12 cellular contexts compared by ENCODE assay signal in genomic region chr3:112308151-112308911, GRCh38. TPM values are rescaled to one million over a fixed set of nuclear protein-coding genes. Genes with fewer than 3 reads are reported as not detected.
DNase-seq lines count a peak whose midpoint lies in the region; FAIRE-seq and TF ChIP-seq lines count a peak whose summit lies in the region.
"Had no signal": no experiment of that assay in that cellular context is flagged by ENCODE, and none has a peak within 500 bp of the region (broad histone marks: within the 10 kb centered on the region; RNA-seq: fewer than 3 reads in every experiment).

No MANE protein-coding gene starts in this region.

- 40 to 55% (median 51%) methylated on average over 7 of the region's 7 CpGs for WGBS in small intestine, 3 donors

- H3K9me3 Mint-ChIP-seq in activated T-helper 2 cell treated with anti-CD3 and anti-CD28 coated beads, Interferon-gamma antibody, Interleukin-2, Interleukin-4, amounts not matched to agents 10 μg/mL and 5 μg/mL and 100 μg/mL, durations not matched to agents 14 hours and 24 hours and 36 hours = no peaks in the 10 kb centered on the region
- no peaks in the 10 kb centered on the region for H3K9me3 Mint-ChIP-seq in activated CD4-positive, alpha-beta memory T cell treated with anti-CD3 and anti-CD28 coated beads for 36 hours

- no peaks in the 10 kb centered on the region for H3K36me3 Mint-ChIP-seq in activated T-helper 2 cell treated with anti-CD3 and anti-CD28 coated beads, Interferon-gamma antibody, Interleukin-2, Interleukin-4, amounts not matched to agents 10 μg/mL and 5 μg/mL and 100 μg/mL, durations not matched to agents 14 hours and 24 hours and 36 hours (ENCODE audit: low read depth)
- no peaks in the 10 kb centered on the region for H3K36me3 Mint-ChIP-seq in activated CD4-positive, alpha-beta memory T cell treated with anti-CD3 and anti-CD28 coated beads for 36 hours

- peaks cover 7% of the 10 kb centered on the region for H3K4me1 Mint-ChIP-seq in activated T-helper 2 cell treated with anti-CD3 and anti-CD28 coated beads, Interferon-gamma antibody, Interleukin-2, Interleukin-4, amounts not matched to agents 10 μg/mL and 5 μg/mL and 100 μg/mL, durations not matched to agents 14 hours and 24 hours and 36 hours (ENCODE audit: low read depth)
- H3K4me1 Mint-ChIP-seq in activated CD4-positive, alpha-beta memory T cell treated with anti-CD3 and anti-CD28 coated beads for 36 hours (ENCODE audit: low read depth) = no peaks in the 10 kb centered on the region

- no peak overlapping the region for H3K27ac Mint-ChIP-seq in activated T-helper 2 cell treated with anti-CD3 and anti-CD28 coated beads, Interferon-gamma antibody, Interleukin-2, Interleukin-4, amounts not matched to agents 10 μg/mL and 5 μg/mL and 100 μg/mL, durations not matched to agents 14 hours and 24 hours and 36 hours
- no peak overlapping the region for H3K27ac Mint-ChIP-seq in activated CD4-positive, alpha-beta memory T cell treated with anti-CD3 and anti-CD28 coated beads for 36 hours

- H3K27ac ChIP-seq in small intestine (ENCODE audit: low read depth in 1 of 2, low read length in 1 of 2) = no peak overlapping the region
- H3K27ac ChIP-seq in effector memory CD4-positive, alpha-beta T cell (ENCODE audit: insufficient read depth, low read length, poor library complexity, severe bottlenecking) = no peak overlapping the region
- H3K27ac ChIP-seq: transverse colon had no signal

- DNase-seq in NCI-H748 (lab: John Stamatoyannopoulos, UW; ENCODE audit: unreplicated experiment) = peak; percentile 57
- DNase-seq in NCI-H748 treated with DMSO at 0.1 percent for 48 hours (lab: John Stamatoyannopoulos, UW) = no peak
- DNase-seq in SK-MEL-5 (ENCODE audit: low read depth, low spot score) = peak; percentile 80
- DNase-seq in foreskin fibroblast = peak; percentile 24 to 52
- DNase-seq in small intestine = peak; percentile 24
- DNase-seq in effector memory CD4-positive, alpha-beta T cell = no peak
- DNase-seq in activated T-helper 2 cell treated with anti-CD3 and anti-CD28 coated beads, Interferon-gamma antibody, Interleukin-2, Interleukin-4, amounts not matched to agents 10 μg/mL and 5 μg/mL and 100 μg/mL, durations not matched to agents 14 hours and 24 hours and 36 hours (ENCODE audit: low spot score) = no peak
- no peak for DNase-seq in activated CD4-positive, alpha-beta memory T cell treated with anti-CD3 and anti-CD28 coated beads for 36 hours
- DNase-seq: activated effector memory CD4-positive, alpha-beta T cell treated with Interleukin-2 at 50 U/mL for 16 hours; transverse colon had no signal

- H3K9me3 ChIP-seq in small intestine (ENCODE audit: control insufficient read depth, low read depth) = no peaks in the 10 kb centered on the region
- no peaks in the 10 kb centered on the region for H3K9me3 ChIP-seq in effector memory CD4-positive, alpha-beta T cell (ENCODE audit: control insufficient read depth, low read length)
- H3K9me3 ChIP-seq: transverse colon had no signal

- H3K36me3 ChIP-seq in small intestine (ENCODE audit: control insufficient read depth in 2 of 2, insufficient read depth in 2 of 2, low read length in 2 of 2) = no peaks in the 10 kb centered on the region
- no peaks in the 10 kb centered on the region for H3K36me3 ChIP-seq in effector memory CD4-positive, alpha-beta T cell (ENCODE audit: control insufficient read depth, insufficient read depth, low read length)
- H3K36me3 ChIP-seq: transverse colon had no signal

- FAIRE-seq in small intestine (lab: Jason Lieb, UNC) = no peak
- FAIRE-seq: endothelial cell of umbilical vein had no signal

- no peaks in the 10 kb centered on the region for H3K27me3 ChIP-seq in small intestine (ENCODE audit: control insufficient read depth in 2 of 2, insufficient read depth in 2 of 2, low read length in 2 of 2)
- H3K27me3 ChIP-seq in effector memory CD4-positive, alpha-beta T cell (replicated peaks; ENCODE audit: control insufficient read depth, insufficient read depth, low read length, poor library complexity, severe bottlenecking) = no peaks in the 10 kb centered on the region
- H3K27me3 ChIP-seq: transverse colon had no signal

- in situ Hi-C loops in SK-MEL-5 (cut with HindIII; ENCODE audit: low pct_unique_long_range_greater_than_20kb, low sequenced_read_pairs) = no loop called here

- no peaks in the 10 kb centered on the region for H3K27me3 Mint-ChIP-seq in activated T-helper 2 cell treated with anti-CD3 and anti-CD28 coated beads, Interferon-gamma antibody, Interleukin-2, Interleukin-4, amounts not matched to agents 10 μg/mL and 5 μg/mL and 100 μg/mL, durations not matched to agents 14 hours and 24 hours and 36 hours (ENCODE audit: low read depth)
- H3K27me3 Mint-ChIP-seq in activated CD4-positive, alpha-beta memory T cell treated with anti-CD3 and anti-CD28 coated beads for 36 hours = no peaks in the 10 kb centered on the region

- POLR2A ChIA-PET in activated CD4-positive, alpha-beta memory T cell treated with anti-CD3 and anti-CD28 coated beads for 36 hours (lab: Charles Lee) = no interaction called here

- H3K4me1 ChIP-seq in small intestine (ENCODE audit: control insufficient read depth in 2 of 2, insufficient read depth in 1 of 2, low read depth in 1 of 2, low read length in 1 of 2) = peaks cover 0 to 2% of the 10 kb centered on the region in 2 donors
- H3K4me1 ChIP-seq in effector memory CD4-positive, alpha-beta T cell (ENCODE audit: control insufficient read depth, insufficient read depth, low read length, poor library complexity, severe bottlenecking) = peaks cover 8% of the 10 kb centered on the region

- CTCF ChIA-PET in activated CD4-positive, alpha-beta memory T cell treated with anti-CD3 and anti-CD28 coated beads for 36 hours (lab: Charles Lee) = interaction anchor here (1.4 to 2.8 kb wide), 2 partner anchors 15 to 212 kb away, joined by 3 to 11 read pairs; partner anchors contain the start of gene SLC9C1

- H3K4me3 Mint-ChIP-seq in activated T-helper 2 cell treated with anti-CD3 and anti-CD28 coated beads, Interferon-gamma antibody, Interleukin-2, Interleukin-4, amounts not matched to agents 10 μg/mL and 5 μg/mL and 100 μg/mL, durations not matched to agents 14 hours and 24 hours and 36 hours (ENCODE audit: low read depth) = no peak overlapping the region
- no peak overlapping the region for H3K4me3 Mint-ChIP-seq in activated CD4-positive, alpha-beta memory T cell treated with anti-CD3 and anti-CD28 coated beads for 36 hours

- H3K4me3 ChIP-seq in foreskin fibroblast (ENCODE audit: low read depth in 1 of 2, low read length in 2 of 2) = no peak overlapping the region
- no peak overlapping the region for H3K4me3 ChIP-seq in small intestine (ENCODE audit: low read depth in 1 of 2, low read length in 2 of 2)
- H3K4me3 ChIP-seq in effector memory CD4-positive, alpha-beta T cell (ENCODE audit: insufficient read depth, low read depth, low read length, poor library complexity, severe bottlenecking) = no peak overlapping the region
- H3K4me3 ChIP-seq: transverse colon had no signal

- intact Hi-C loops in activated T-helper 2 cell treated with anti-CD3 and anti-CD28 coated beads, Interferon-gamma antibody, Interleukin-2, Interleukin-4, amounts not matched to agents 10 μg/mL and 5 μg/mL and 100 μg/mL, durations not matched to agents 14 hours and 24 hours and 36 hours (cut with micrococcal nuclease) = no loop called here
- intact Hi-C loops in activated CD4-positive, alpha-beta memory T cell treated with anti-CD3 and anti-CD28 coated beads for 36 hours (cut with micrococcal nuclease) = no loop called here

- TF ChIP-seq CTCF in foreskin fibroblast (IDR thresholded peaks at IDR 0.05; ENCODE audit: low read depth, low read length) = no peak

RNA-seq across cellular contexts. Expression of gene SLC9C1, which starts 14.3 kb away (rescaled TPM):
- 0.11 and 0.64 TPM in 2 replicates for total RNA-seq in SK-MEL-5 (2014; rRNA removed; shearing (Covaris generic))
- polyA plus RNA-seq in SK-MEL-5 (2015; cell fraction: cytosol; rRNA removed) = not detected in 2 replicates
- polyA plus RNA-seq in SK-MEL-5 (2015; cell fraction: nucleus; rRNA removed) = 0.65 and 1.2 TPM in 2 replicates
- under 1 TPM in 1 of 3 donors, not detected in 2; 0.06 TPM for polyA plus RNA-seq in small intestine
- total RNA-seq in activated T-helper 2 cell treated with anti-CD3 and anti-CD28 coated beads, Interferon-gamma antibody, Interleukin-2, Interleukin-4, amounts not matched to agents 10 μg/mL and 5 μg/mL and 100 μg/mL, durations not matched to agents 14 hours and 24 hours and 36 hours = 0.37 TPM in 1 of 2 replicates, not detected in the other
- not detected for total RNA-seq in activated CD4-positive, alpha-beta memory T cell treated with anti-CD3 and anti-CD28 coated beads for 36 hours
- total RNA-seq: A172, endothelial cell of umbilical vein, transverse colon had no signal
- polyA plus RNA-seq: endothelial cell of umbilical vein had no signal

RNA-seq across cellular contexts. Expression of gene CD200, which starts 24.6 kb away (rescaled TPM):
- total RNA-seq in SK-MEL-5 (2014; rRNA removed; shearing (Covaris generic)) = 1.9 and 3.5 TPM in 2 replicates
- 4.6 and 4.9 TPM in 2 replicates for polyA plus RNA-seq in SK-MEL-5 (2015; cell fraction: cytosol; rRNA removed)
- 4.9 and 5.6 TPM in 2 replicates for polyA plus RNA-seq in SK-MEL-5 (2015; cell fraction: nucleus; rRNA removed)
- polyA plus RNA-seq in small intestine = 1 to 10 TPM in 2 of 3 donors, not detected in 1; 1.1 to 7.9 TPM
- total RNA-seq in activated T-helper 2 cell treated with anti-CD3 and anti-CD28 coated beads, Interferon-gamma antibody, Interleukin-2, Interleukin-4, amounts not matched to agents 10 μg/mL and 5 μg/mL and 100 μg/mL, durations not matched to agents 14 hours and 24 hours and 36 hours = 60.3 and 63.3 TPM in 2 replicates
- 10 to 100 TPM; 34.2 to 34.5 TPM for total RNA-seq in activated CD4-positive, alpha-beta memory T cell treated with anti-CD3 and anti-CD28 coated beads for 36 hours
- total RNA-seq: A172 had no signal

Comparison
In these comparisons a context has a peak if more than half of its experiments do, and no peak if none do; other contexts are left out.
1. DNase-seq: peak in NCI-H748 (single experiment), SK-MEL-5 (single experiment), foreskin fibroblast (2 of 2) and small intestine (single experiment); none in NCI-H748 treated with DMSO at 0.1 percent for 48 hours (single experiment), effector memory CD4-positive, alpha-beta T cell (0 of 3), activated T-helper 2 cell treated with anti-CD3 and anti-CD28 coated beads, Interferon-gamma antibody, Interleukin-2, Interleukin-4, amounts not matched to agents 10 μg/mL and 5 μg/mL and 100 μg/mL, durations not matched to agents 14 hours and 24 hours and 36 hours (single experiment) and activated CD4-positive, alpha-beta memory T cell treated with anti-CD3 and anti-CD28 coated beads for 36 hours (single experiment).